Comparison of ENCODE assay signal across 8 cellular contexts in the genomic region with DNA sequence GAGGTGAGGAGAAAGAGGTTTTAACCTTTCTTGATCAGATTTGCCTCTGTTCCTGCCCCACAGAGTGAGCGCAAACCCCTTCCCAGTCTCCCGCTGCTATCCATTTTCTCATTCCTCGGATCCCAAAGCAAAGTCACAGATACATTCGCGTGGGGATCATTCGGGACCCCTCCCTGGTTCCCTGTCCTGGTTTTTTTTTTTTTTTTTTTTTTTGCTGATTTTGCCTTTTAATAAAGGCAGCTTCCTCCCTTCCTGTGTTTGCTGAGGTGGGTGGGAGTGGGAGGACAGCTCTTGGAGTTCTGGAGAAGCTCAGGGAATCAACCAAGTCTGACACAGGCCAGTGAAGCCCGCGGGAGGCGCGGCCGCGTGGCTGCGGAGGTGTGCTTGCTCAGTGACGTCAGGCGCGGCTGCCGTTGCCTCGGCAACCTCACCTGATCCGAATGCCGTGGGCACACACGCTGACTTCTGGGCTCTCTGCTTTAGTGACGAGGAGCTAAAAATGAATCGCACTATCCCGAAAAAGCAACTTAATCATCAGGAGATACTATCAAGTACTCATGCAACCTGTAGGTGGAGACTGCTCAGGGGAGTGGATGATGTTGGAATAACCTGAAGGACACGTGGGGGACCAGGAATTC.
DNase-seq lines count a peak whose midpoint lies in the region; ATAC-seq and TF ChIP-seq lines count a peak whose summit lies in the region.

No MANE protein-coding gene starts in this region.

- no peaks in the 10 kb centered on the region for H3K27me3 ChIP-seq in layer of hippocampus (ENCODE audit: control insufficient read depth, insufficient read depth, low read length)

- no peaks in the 10 kb centered on the region for H3K9me3 ChIP-seq in HEK293 (ENCODE audit: control insufficient read depth, insufficient read depth, low read depth, low read length)

- ATAC-seq in GM21825 (IDR thresholded peaks at IDR 0.05; ENCODE audit: unreplicated experiment): no peak

- DNase-seq in T-helper 2 cell (peak; percentile 35 to 85 (median 72)), amygdala (lab: John Stamatoyannopoulos, UW) (peak in 30 of 56 donors; percentile 12 to 74 (median 42)), A172 (ENCODE audit: low spot score) (no peak), HuH-7.5 (ENCODE audit: low spot score) (no peak)
- peak; percentile 67 for DNase-seq in stimulated activated CD8-positive, alpha-beta memory T cell treated with anti-CD3 and anti-CD28 coated beads, Interleukin-12 subunit alpha, Interleukin-12 subunit beta, amount 100 ng/mL, for 1 hour (ENCODE audit: low read depth)

- CTCF ChIA-PET in HEK293 (lab: Yijun Ruan, JAX): interaction anchor here (0.6 to 1.6 kb wide), 3 partner anchors 12 to 599 kb away, joined by 3 to 10 read pairs (median 6); no protein-coding TSS in a partner anchor

- no peaks in the 10 kb centered on the region for H3K36me3 ChIP-seq in HEK293 (ENCODE audit: control insufficient read depth in 2 of 2, insufficient read depth in 1 of 2, low read length in 2 of 2)

- no peaks in the 10 kb centered on the region for H3K4me1 ChIP-seq in HEK293 (ENCODE audit: control insufficient read depth, insufficient read depth, low read length)

- no peak overlapping the region for H3K4me3 ChIP-seq in HEK293 (ENCODE audit: low read depth, low read length)

- no peak overlapping the region for H3K27ac ChIP-seq in HEK293 (ENCODE audit: extremely low read depth, low read depth, low read length)
- peak overlapping the region; percentile 47 for H3K27ac ChIP-seq in layer of hippocampus (ENCODE audit: low read depth, low read length)

- TF ChIP-seq CTCF in HEK293 (tag by site-specific recombination; IDR thresholded peaks at IDR 0.05): no peak

- POLR2A ChIA-PET in HEK293 (lab: Yijun Ruan, JAX): interaction anchor here (0.6 kb wide), 1 partner anchor 43 kb away, joined by 4 read pairs; no protein-coding TSS in a partner anchor

TF ChIP-seq in HEK293, 187 proteins besides CTCF, POLR2A, EP300 and RAD21 (continues in another document):
- TF ChIP-seq KLF10 (tag by site-specific recombination; IDR thresholded peaks at IDR 0.05) (peak; percentile 85), ZFHX2 (tag by site-specific recombination; conservative IDR thresholded peaks at IDR 0.05) (peak; percentile 93), ZNF548 (tag by site-specific recombination; IDR thresholded peaks at IDR 0.05) (no peak), RBAK (tag by site-specific recombination; IDR thresholded peaks at IDR 0.05) (no peak), ZBTB21 (tag by site-specific recombination; IDR thresholded peaks at IDR 0.05) (peak; percentile 69), ZNF341 (tag by site-specific recombination; IDR thresholded peaks at IDR 0.05; ENCODE audit: low read depth) (peak; percentile 23; the same call in 1 of the 2 replicates), ZNF48 (tag by site-specific recombination; IDR thresholded peaks at IDR 0.05) (no peak), ZNF2 (tag by site-specific recombination; IDR thresholded peaks at IDR 0.05) (no peak), ZNF121 (tag by site-specific recombination; IDR thresholded peaks at IDR 0.05) (no peak), YY1 (tag by site-specific recombination; IDR thresholded peaks at IDR 0.05) (no peak), EGR2 (tag by site-specific recombination; IDR thresholded peaks at IDR 0.05; ENCODE audit: low read depth) (peak; percentile 90), ZNF366 (tag by site-specific recombination; conservative IDR thresholded peaks at IDR 0.05) (0 out of 2 replicates have a peak, but pooled peaks have one; percentile 14), GLIS1 (tag by site-specific recombination; IDR thresholded peaks at IDR 0.05) (peak; percentile 50; the same call in 1 of the 2 replicates), ZXDB (tag by site-specific recombination; IDR thresholded peaks at IDR 0.05) (peak; percentile 47; the same call in 1 of the 2 replicates), ZNF335 (tag by site-specific recombination; conservative IDR thresholded peaks at IDR 0.05) (peak; percentile 25; the same call in 1 of the 2 replicates), ZNF621 (tag by site-specific recombination; IDR thresholded peaks at IDR 0.05) (no peak), ZBTB8A (tag by site-specific recombination; IDR thresholded peaks at IDR 0.05) (0 out of 2 replicates have a peak, but pooled peaks have one; percentile 13), ZNF629 (tag by site-specific recombination; IDR thresholded peaks at IDR 0.05) (peak; percentile 83), ZNF658 (tag by site-specific recombination; IDR thresholded peaks at IDR 0.05) (no peak), GLIS2 (tag by site-specific recombination; IDR thresholded peaks at IDR 0.05) (0 out of 2 replicates have a peak, but pooled peaks have one; percentile 13)
- TF ChIP-seq, protein P1, sequence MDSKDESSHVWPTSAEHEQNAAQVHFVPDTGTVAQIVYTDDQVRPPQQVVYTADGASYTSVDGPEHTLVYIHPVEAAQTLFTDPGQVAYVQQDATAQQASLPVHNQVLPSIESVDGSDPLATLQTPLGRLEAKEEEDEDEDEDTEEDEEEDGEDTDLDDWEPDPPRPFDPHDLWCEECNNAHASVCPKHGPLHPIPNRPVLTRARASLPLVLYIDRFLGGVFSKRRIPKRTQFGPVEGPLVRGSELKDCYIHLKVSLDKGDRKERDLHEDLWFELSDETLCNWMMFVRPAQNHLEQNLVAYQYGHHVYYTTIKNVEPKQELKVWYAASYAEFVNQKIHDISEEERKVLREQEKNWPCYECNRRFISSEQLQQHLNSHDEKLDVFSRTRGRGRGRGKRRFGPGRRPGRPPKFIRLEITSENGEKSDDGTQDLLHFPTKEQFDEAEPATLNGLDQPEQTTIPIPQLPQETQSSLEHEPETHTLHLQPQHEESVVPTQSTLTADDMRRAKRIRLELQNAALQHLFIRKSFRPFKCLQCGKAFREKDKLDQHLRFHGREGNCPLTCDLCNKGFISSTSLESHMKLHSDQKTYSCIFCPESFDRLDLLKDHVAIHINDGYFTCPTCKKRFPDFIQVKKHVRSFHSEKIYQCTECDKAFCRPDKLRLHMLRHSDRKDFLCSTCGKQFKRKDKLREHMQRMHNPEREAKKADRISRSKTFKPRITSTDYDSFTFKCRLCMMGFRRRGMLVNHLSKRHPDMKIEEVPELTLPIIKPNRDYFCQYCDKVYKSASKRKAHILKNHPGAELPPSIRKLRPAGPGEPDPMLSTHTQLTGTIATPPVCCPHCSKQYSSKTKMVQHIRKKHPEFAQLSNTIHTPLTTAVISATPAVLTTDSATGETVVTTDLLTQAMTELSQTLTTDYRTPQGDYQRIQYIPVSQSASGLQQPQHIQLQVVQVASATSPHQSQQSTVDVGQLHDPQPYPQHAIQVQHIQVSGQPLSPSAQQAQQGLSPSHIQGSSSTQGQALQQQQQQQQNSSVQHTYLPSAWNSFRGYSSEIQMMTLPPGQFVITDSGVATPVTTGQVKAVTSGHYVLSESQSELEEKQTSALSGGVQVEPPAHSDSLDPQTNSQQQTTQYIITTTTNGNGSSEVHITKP (tag by site-specific recombination; IDR thresholded peaks at IDR 0.05): peak; percentile 63; the same call in 1 of the 2 replicates
- TF ChIP-seq, protein P2, sequence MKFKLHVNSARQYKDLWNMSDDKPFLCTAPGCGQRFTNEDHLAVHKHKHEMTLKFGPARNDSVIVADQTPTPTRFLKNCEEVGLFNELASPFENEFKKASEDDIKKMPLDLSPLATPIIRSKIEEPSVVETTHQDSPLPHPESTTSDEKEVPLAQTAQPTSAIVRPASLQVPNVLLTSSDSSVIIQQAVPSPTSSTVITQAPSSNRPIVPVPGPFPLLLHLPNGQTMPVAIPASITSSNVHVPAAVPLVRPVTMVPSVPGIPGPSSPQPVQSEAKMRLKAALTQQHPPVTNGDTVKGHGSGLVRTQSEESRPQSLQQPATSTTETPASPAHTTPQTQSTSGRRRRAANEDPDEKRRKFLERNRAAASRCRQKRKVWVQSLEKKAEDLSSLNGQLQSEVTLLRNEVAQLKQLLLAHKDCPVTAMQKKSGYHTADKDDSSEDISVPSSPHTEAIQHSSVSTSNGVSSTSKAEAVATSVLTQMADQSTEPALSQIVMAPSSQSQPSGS (tag by site-specific recombination; IDR thresholded peaks at IDR 0.05; ENCODE audit: low read depth): peak; percentile 89
- TF ChIP-seq, protein P3, sequence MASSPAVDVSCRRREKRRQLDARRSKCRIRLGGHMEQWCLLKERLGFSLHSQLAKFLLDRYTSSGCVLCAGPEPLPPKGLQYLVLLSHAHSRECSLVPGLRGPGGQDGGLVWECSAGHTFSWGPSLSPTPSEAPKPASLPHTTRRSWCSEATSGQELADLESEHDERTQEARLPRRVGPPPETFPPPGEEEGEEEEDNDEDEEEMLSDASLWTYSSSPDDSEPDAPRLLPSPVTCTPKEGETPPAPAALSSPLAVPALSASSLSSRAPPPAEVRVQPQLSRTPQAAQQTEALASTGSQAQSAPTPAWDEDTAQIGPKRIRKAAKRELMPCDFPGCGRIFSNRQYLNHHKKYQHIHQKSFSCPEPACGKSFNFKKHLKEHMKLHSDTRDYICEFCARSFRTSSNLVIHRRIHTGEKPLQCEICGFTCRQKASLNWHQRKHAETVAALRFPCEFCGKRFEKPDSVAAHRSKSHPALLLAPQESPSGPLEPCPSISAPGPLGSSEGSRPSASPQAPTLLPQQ (tag by site-specific recombination; IDR thresholded peaks at IDR 0.05): 0 out of 2 replicates have a peak, but pooled peaks have one; percentile 18
- TF ChIP-seq, protein P4, sequence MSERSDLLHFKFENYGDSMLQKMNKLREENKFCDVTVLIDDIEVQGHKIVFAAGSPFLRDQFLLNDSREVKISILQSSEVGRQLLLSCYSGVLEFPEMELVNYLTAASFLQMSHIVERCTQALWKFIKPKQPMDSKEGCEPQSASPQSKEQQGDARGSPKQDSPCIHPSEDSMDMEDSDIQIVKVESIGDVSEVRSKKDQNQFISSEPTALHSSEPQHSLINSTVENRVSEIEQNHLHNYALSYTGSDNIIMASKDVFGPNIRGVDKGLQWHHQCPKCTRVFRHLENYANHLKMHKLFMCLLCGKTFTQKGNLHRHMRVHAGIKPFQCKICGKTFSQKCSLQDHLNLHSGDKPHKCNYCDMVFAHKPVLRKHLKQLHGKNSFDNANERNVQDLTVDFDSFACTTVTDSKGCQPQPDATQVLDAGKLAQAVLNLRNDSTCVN (tag by site-specific recombination; optimal IDR thresholded peaks at IDR 0.05): peak; percentile 50

Comparison
In these comparisons a context has a peak if more than half of its experiments do, and no peak if none do; other contexts are left out.
1. DNase-seq: peak in T-helper 2 cell (5 of 5), amygdala (30 of 56) and stimulated activated CD8-positive, alpha-beta memory T cell treated with anti-CD3 and anti-CD28 coated beads, Interleukin-12 subunit alpha, Interleukin-12 subunit beta, amount 100 ng/mL, for 1 hour (single experiment); none in A172 (single experiment) and HuH-7.5 (single experiment).